ENCODE assay signal across 16 cellular contexts in the genomic region with DNA sequence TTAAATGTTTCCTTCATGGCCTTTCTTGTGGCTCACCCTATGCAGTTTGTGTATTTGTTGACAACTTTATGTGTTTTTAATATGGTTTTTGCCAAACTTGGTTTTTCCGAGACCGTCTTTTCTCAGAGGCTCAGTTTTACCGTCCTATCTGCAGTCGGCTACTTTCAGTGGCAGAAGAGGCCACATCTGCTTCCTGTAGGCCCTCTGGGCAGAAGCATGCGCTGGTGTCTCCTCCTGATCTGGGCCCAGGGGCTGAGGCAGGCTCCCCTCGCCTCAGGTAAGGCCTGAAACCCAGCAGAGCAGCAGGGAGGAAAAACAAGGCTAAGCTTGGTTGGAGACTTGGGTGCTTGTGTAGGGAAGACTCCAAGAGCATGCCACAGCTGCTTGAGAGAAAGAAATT. TPM values are rescaled to one million over a fixed set of nuclear protein-coding genes. Genes with fewer than 3 reads are reported as not detected.
DNase-seq lines count a peak whose midpoint lies in the region; ATAC-seq and TF ChIP-seq lines count a peak whose summit lies in the region.
"Had no signal": no experiment of that assay in that cellular context is flagged by ENCODE, and none has a peak within 500 bp of the region (broad histone marks: within the 10 kb centered on the region; RNA-seq: fewer than 3 reads in every experiment).

A gene (plus strand): TSS at position 183 of the 400 bp plus-strand sequence. CDS start 34 bp downstream, at position 217.

- H3K9me3 ChIP-seq in MM.1S (replicated peaks; ENCODE audit: insufficient read depth, low read length), result no peaks in the 10 kb centered on the region
- H3K9me3 ChIP-seq in osteoblast (ENCODE audit: low read depth, low read length), result no peaks in the 10 kb centered on the region
- H3K9me3 ChIP-seq: BLaER1, esophagus muscularis mucosa had no signal

- H3K9me2 ChIP-seq in MM.1S (replicated peaks; ENCODE audit: insufficient read depth, low read length), result no peaks in the 10 kb centered on the region

- no peak for DNase-seq in activated CD4-positive, alpha-beta T cell treated with anti-CD3 and anti-CD28 coated beads for 36 hours
- no peak for DNase-seq in activated CD4-positive, alpha-beta T cell treated with anti-CD3 and anti-CD28 coated beads for 1 hour
- peak; percentile 58 for DNase-seq in MM.1S
- no peak for DNase-seq in nephron progenitor cell
- DNase-seq in osteoblast (ENCODE audit: insufficient read length, low spot score, missing footprints), result no peak
- DNase-seq in stimulated activated CD4-positive, alpha-beta T cell treated with anti-CD3 and anti-CD28 coated beads, Interleukin-4, amount 100 ng/mL, for 24 hours, result no peak
- DNase-seq: activated CD4-positive, alpha-beta T cell treated with anti-CD3 and anti-CD28 coated beads, Interleukin-2, amount 50 U/mL, for 48 hours; NCI-H187 treated with DMSO at 0.1 percent for 48 hours; NCI-H345 had no signal

- POLR2A ChIA-PET in activated CD4-positive, alpha-beta T cell treated with anti-CD3 and anti-CD28 coated beads for 36 hours (lab: Charles Lee), result no interaction called here

- ATAC-seq in activated CD4-positive, alpha-beta T cell treated with anti-CD3 and anti-CD28 coated beads for 36 hours, result no peak
- no peak for ATAC-seq in activated T-helper 17 cell treated with anti-CD3 and anti-CD28 coated beads, Interleukin-2, amount 50 U/mL, for 72 hours (replicated peaks)
- no peak for ATAC-seq in HG03520 (IDR thresholded peaks at IDR 0.05; ENCODE audit: unreplicated experiment)

- H3K4me1 ChIP-seq in MM.1S (ENCODE audit: low read length) (peaks cover 45% of the 10 kb centered on the region), osteoblast (ENCODE audit: insufficient read depth, low read length) (no peaks in the 10 kb centered on the region)
- H3K4me1 ChIP-seq: BLaER1, esophagus muscularis mucosa had no signal

- peaks cover 30% of the 10 kb centered on the region for H3K4me1 Mint-ChIP-seq in activated CD4-positive, alpha-beta T cell treated with anti-CD3 and anti-CD28 coated beads for 36 hours
- peaks cover 22% of the 10 kb centered on the region for H3K4me1 Mint-ChIP-seq in activated T-helper 17 cell treated with anti-CD3 and anti-CD28 coated beads, Interleukin-2, amount 50 U/mL, for 72 hours
- no peaks in the 10 kb centered on the region for H3K4me1 Mint-ChIP-seq in nephron progenitor cell

- H3K9me3 Mint-ChIP-seq in activated CD4-positive, alpha-beta T cell treated with anti-CD3 and anti-CD28 coated beads for 36 hours (ENCODE audit: low read depth), result no peaks in the 10 kb centered on the region
- H3K9me3 Mint-ChIP-seq in activated T-helper 17 cell treated with anti-CD3 and anti-CD28 coated beads, Interleukin-2, amount 50 U/mL, for 72 hours, result no peaks in the 10 kb centered on the region
- H3K9me3 Mint-ChIP-seq in nephron progenitor cell, result no peaks in the 10 kb centered on the region

- CTCF ChIA-PET in activated CD4-positive, alpha-beta T cell treated with anti-CD3 and anti-CD28 coated beads for 36 hours (lab: Charles Lee), result interaction anchor here (0.7 to 3.8 kb wide), 12 partner anchors 8 to 385 kb away, joined by 3 to 20 read pairs (median 4); no protein-coding TSS in a partner anchor

- H3K9ac ChIP-seq in MM.1S (ENCODE audit: low read length), result peak within 1 kb of the TSS; percentile 63
- H3K9ac ChIP-seq: BLaER1 had no signal

- H3K36me3 Mint-ChIP-seq in activated CD4-positive, alpha-beta T cell treated with anti-CD3 and anti-CD28 coated beads for 36 hours (ENCODE audit: low read depth), result peaks cover 4% of the 10 kb centered on the region
- peaks cover 37% of the 10 kb centered on the region for H3K36me3 Mint-ChIP-seq in activated T-helper 17 cell treated with anti-CD3 and anti-CD28 coated beads, Interleukin-2, amount 50 U/mL, for 72 hours (ENCODE audit: low read depth)
- no peaks in the 10 kb centered on the region for H3K36me3 Mint-ChIP-seq in nephron progenitor cell (ENCODE audit: low read depth)

- intact Hi-C loops in activated CD4-positive, alpha-beta T cell treated with anti-CD3 and anti-CD28 coated beads for 36 hours (cut with DNase I, micrococcal nuclease), result loop anchor here (5.0 kb wide), 3 partner anchors 38 to 82 kb away; no protein-coding TSS in a partner anchor

- H3F3A ChIP-seq in MM.1S (ENCODE audit: insufficient read depth, low read length), result peaks cover 47% of the 10 kb centered on the region

- H3K79me2 ChIP-seq in MM.1S (ENCODE audit: low read length) (no peaks in the 10 kb centered on the region), osteoblast (ENCODE audit: insufficient read depth, low read length) (no peaks in the 10 kb centered on the region)

- H4K20me1 ChIP-seq in MM.1S (ENCODE audit: insufficient read depth, low read length) (no peaks in the 10 kb centered on the region), osteoblast (ENCODE audit: insufficient read depth, low read length) (no peaks in the 10 kb centered on the region)
- H4K20me1 ChIP-seq: BLaER1 had no signal

- no peaks in the 10 kb centered on the region for H3K27me3 Mint-ChIP-seq in activated CD4-positive, alpha-beta T cell treated with anti-CD3 and anti-CD28 coated beads for 36 hours
- no peaks in the 10 kb centered on the region for H3K27me3 Mint-ChIP-seq in activated T-helper 17 cell treated with anti-CD3 and anti-CD28 coated beads, Interleukin-2, amount 50 U/mL, for 72 hours
- peaks cover 9% of the 10 kb centered on the region for H3K27me3 Mint-ChIP-seq in nephron progenitor cell (ENCODE audit: low read depth, poor library complexity)

- H3K4me3 ChIP-seq in MM.1S (ENCODE audit: low read length) (peak within 1 kb of the TSS; percentile 6; the same call in 1 of the 2 replicates), osteoblast (ENCODE audit: insufficient read depth, low read length) (no peak within 1 kb of the TSS)
- H3K4me3 ChIP-seq: BLaER1, cardiac muscle cell, esophagus muscularis mucosa had no signal

- H3K27ac ChIP-seq in MM.1S (ENCODE audit: low read length) (peak within 1 kb of the TSS; percentile 96), osteoblast (ENCODE audit: low read depth, low read length) (no peak within 1 kb of the TSS)
- H3K27ac ChIP-seq: BLaER1, cardiac muscle cell, esophagus muscularis mucosa had no signal

- H3K27me3 ChIP-seq in MM.1S (replicated peaks; ENCODE audit: insufficient read depth, low read length), result no peaks in the 10 kb centered on the region
- H3K27me3 ChIP-seq in osteoblast (ENCODE audit: insufficient read depth, low read length), result no peaks in the 10 kb centered on the region
- H3K27me3 ChIP-seq: BLaER1, cardiac muscle cell, esophagus muscularis mucosa had no signal

- H3K27ac Mint-ChIP-seq in activated CD4-positive, alpha-beta T cell treated with anti-CD3 and anti-CD28 coated beads for 36 hours, result peak within 1 kb of the TSS; percentile 81
- H3K27ac Mint-ChIP-seq in activated T-helper 17 cell treated with anti-CD3 and anti-CD28 coated beads, Interleukin-2, amount 50 U/mL, for 72 hours, result peak within 1 kb of the TSS; percentile 89
- peak within 1 kb of the TSS; percentile 67 for H3K27ac Mint-ChIP-seq in nephron progenitor cell

- H3K4me3 Mint-ChIP-seq in activated CD4-positive, alpha-beta T cell treated with anti-CD3 and anti-CD28 coated beads for 36 hours, result peak within 1 kb of the TSS; percentile 62
- H3K4me3 Mint-ChIP-seq in activated T-helper 17 cell treated with anti-CD3 and anti-CD28 coated beads, Interleukin-2, amount 50 U/mL, for 72 hours, result peak within 1 kb of the TSS; percentile 73
- H3K4me3 Mint-ChIP-seq in nephron progenitor cell, result no peak within 1 kb of the TSS

- H3K4me2 ChIP-seq in MM.1S (ENCODE audit: low read depth, low read length) (peak within 1 kb of the TSS; percentile 65), osteoblast (ENCODE audit: insufficient read depth, low read length) (no peak within 1 kb of the TSS)
- H3K4me2 ChIP-seq: BLaER1 had no signal

- TF ChIP-seq CTCF in MM.1S (IDR thresholded peaks at IDR 0.05; ENCODE audit: low read length), result no peak
- TF ChIP-seq CTCF in nephron progenitor cell (IDR thresholded peaks at IDR 0.05), result no peak
- no peak for TF ChIP-seq CTCF in osteoblast (IDR thresholded peaks at IDR 0.05; ENCODE audit: extremely low read depth, low read depth, low read length)

- H2AFZ ChIP-seq in MM.1S (ENCODE audit: low read length) (peak within 1 kb of the TSS; percentile 69), osteoblast (ENCODE audit: low read length) (no peak within 1 kb of the TSS)

- H3K36me3 ChIP-seq in MM.1S (replicated peaks; ENCODE audit: insufficient read depth, low read length), result no peaks in the 10 kb centered on the region
- no peaks in the 10 kb centered on the region for H3K36me3 ChIP-seq in osteoblast (ENCODE audit: insufficient read depth, low read length)
- H3K36me3 ChIP-seq: BLaER1, cardiac muscle cell, esophagus muscularis mucosa had no signal

RNA-seq across cellular contexts. Expression of the gene that starts here (rescaled TPM):
- total RNA-seq in activated CD4-positive, alpha-beta T cell treated with anti-CD3 and anti-CD28 coated beads for 36 hours, result 10 to 100 TPM; 23.5 to 25.5 TPM
- total RNA-seq in activated T-helper 17 cell treated with anti-CD3 and anti-CD28 coated beads, Interleukin-2, amount 50 U/mL, for 72 hours, result 10 to 100 TPM; 21.5 to 53.0 TPM
- total RNA-seq in osteoblast, result not detected in 2 replicates
- total RNA-seq: A172, cardiac muscle cell, myocyte had no signal

Comparison
In these comparisons a context has a peak if more than half of its experiments do, and no peak if none do; other contexts are left out.
1. RNA of the gene that starts here (total RNA-seq): 21.5 to 53.0 TPM in activated T-helper 17 cell treated with anti-CD3 and anti-CD28 coated beads, Interleukin-2, amount 50 U/mL, for 72 hours and 23.5 to 25.5 TPM in activated CD4-positive, alpha-beta T cell treated with anti-CD3 and anti-CD28 coated beads for 36 hours; not detected in osteoblast; every median in the first group is over 10 times any median in the second.
2. Peak in every context shown above with its lines, with median percentiles within 50 percentile points of each other: H3K27ac Mint-ChIP-seq.